13 cellular contexts compared by ENCODE assay signal in the genomic region with DNA sequence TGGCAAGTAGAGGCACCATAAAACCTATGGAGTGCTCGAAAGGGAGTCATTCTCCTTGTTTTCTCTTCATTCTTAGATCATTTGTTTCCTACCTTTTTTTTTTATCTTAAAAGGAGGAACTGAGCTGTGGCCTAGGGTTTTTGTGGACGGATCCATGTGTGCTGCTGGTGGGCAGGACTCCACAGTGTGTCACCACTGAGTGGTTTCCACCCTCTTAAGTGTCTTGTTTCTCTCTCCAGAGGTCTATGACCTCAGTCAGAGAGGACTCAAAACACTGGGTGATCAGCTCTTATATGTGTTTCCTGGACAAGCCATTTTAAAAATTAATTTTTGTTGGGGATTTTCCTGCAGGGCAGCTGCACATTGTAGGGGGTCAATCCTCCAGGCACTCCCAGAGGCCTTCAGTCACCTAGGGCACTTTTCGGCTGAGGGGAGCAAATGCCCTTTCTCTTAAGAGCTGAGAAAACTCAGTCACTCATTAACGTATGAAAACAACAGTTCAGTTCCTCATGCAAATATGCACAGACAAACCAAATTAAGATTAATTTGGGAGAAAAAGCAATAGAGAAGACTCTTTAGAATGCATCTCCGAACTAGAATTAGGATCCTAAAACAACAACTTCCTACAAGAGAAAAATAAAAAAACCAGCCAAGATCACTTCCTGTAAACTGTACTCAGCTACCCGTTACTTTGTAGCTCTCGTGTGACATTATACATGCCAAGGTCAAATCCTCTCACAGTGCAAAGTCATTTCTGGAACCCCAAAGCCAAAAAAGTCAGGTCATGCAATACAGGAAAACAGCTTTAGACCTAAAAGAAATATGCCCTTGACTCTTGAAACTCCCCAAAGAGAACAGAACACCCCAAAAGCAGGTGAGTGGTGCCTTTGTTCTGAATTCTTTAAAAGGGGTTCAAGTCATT.
A peak's percentile ranks its signal among the peaks of the same experiment; 100 is the strongest.
DNase-seq lines count a peak whose midpoint lies in the region; ATAC-seq and TF ChIP-seq lines count a peak whose summit lies in the region.
"Had no signal": no experiment of that assay in that cellular context is flagged by ENCODE, and none has a peak within 500 bp of the region (broad histone marks: within the 10 kb centered on the region; RNA-seq: fewer than 3 reads in every experiment).

No MANE protein-coding gene starts in this region.

- no peak overlapping the region for H3K27ac Mint-ChIP-seq in stimulated activated naive CD8-positive, alpha-beta T cell treated with anti-CD3 and anti-CD28 coated beads, Interleukin-15, amount 100 ng/mL, for 72 hours
- H3K27ac Mint-ChIP-seq: WTC11 had no signal

- H3K4me3 Mint-ChIP-seq in stimulated activated naive CD8-positive, alpha-beta T cell treated with anti-CD3 and anti-CD28 coated beads, Interleukin-15, amount 100 ng/mL, for 72 hours = no peak overlapping the region
- H3K4me3 Mint-ChIP-seq: WTC11 had no signal

- TF ChIP-seq POLR2A in GM18505 (IDR thresholded peaks at IDR 0.05; ENCODE audit: borderline replicate concordance, extremely low read depth, insufficient read depth, insufficient read length) = no peak

- DNase-seq in kidney tubule cell (ENCODE audit: low spot score) (peak; percentile 40), NCI-H526 treated with DMSO at 0.1 percent for 48 hours (lab: John Stamatoyannopoulos, UW) (no peak)
- no peak for DNase-seq in stimulated activated naive CD8-positive, alpha-beta T cell treated with anti-CD3 and anti-CD28 coated beads, Interleukin-15, amount 100 ng/mL, for 72 hours
- DNase-seq: effector memory CD4-positive, alpha-beta T cell; left ventricle myocardium inferior; SJCRH30; small intestine had no signal

- peaks cover 4 to 9% of the 10 kb centered on the region in 2 donors for H3K9me3 Mint-ChIP-seq in stimulated activated naive CD8-positive, alpha-beta T cell treated with anti-CD3 and anti-CD28 coated beads, Interleukin-15, amount 100 ng/mL, for 72 hours

- no peaks in the 10 kb centered on the region for H3K4me1 Mint-ChIP-seq in stimulated activated naive CD8-positive, alpha-beta T cell treated with anti-CD3 and anti-CD28 coated beads, Interleukin-15, amount 100 ng/mL, for 72 hours

- peaks cover 10% of the 10 kb centered on the region for H3K27me3 Mint-ChIP-seq in stimulated activated naive CD8-positive, alpha-beta T cell treated with anti-CD3 and anti-CD28 coated beads, Interleukin-15, amount 100 ng/mL, for 72 hours

- ATAC-seq in GM18520 (IDR thresholded peaks at IDR 0.05; ENCODE audit: unreplicated experiment) (peak; percentile 54), GM21515 (IDR thresholded peaks at IDR 0.05; ENCODE audit: unreplicated experiment) (peak; percentile 54), HG03354 (IDR thresholded peaks at IDR 0.05; ENCODE audit: poor library complexity, severe bottlenecking, unreplicated experiment) (peak; percentile 76), HG02840 (IDR thresholded peaks at IDR 0.05; ENCODE audit: low FRiP score, unreplicated experiment) (no peak), GM18505 (IDR thresholded peaks at IDR 0.05; ENCODE audit: unreplicated experiment) (no peak)
- ATAC-seq in stimulated activated naive CD8-positive, alpha-beta T cell treated with anti-CD3 and anti-CD28 coated beads, Interleukin-15, amount 100 ng/mL, for 72 hours = no peak
- ATAC-seq: WTC11 had no signal

Comparison
In these comparisons a context has a peak if more than half of its experiments do, and no peak if none do; other contexts are left out.
1. ATAC-seq: peak in GM18520 (single experiment), GM21515 (single experiment) and HG03354 (single experiment); none in stimulated activated naive CD8-positive, alpha-beta T cell treated with anti-CD3 and anti-CD28 coated beads, Interleukin-15, amount 100 ng/mL, for 72 hours (single experiment), HG02840 (single experiment) and GM18505 (single experiment).